1 cellular context compared by ENCODE assay signal in the genomic region with DNA sequence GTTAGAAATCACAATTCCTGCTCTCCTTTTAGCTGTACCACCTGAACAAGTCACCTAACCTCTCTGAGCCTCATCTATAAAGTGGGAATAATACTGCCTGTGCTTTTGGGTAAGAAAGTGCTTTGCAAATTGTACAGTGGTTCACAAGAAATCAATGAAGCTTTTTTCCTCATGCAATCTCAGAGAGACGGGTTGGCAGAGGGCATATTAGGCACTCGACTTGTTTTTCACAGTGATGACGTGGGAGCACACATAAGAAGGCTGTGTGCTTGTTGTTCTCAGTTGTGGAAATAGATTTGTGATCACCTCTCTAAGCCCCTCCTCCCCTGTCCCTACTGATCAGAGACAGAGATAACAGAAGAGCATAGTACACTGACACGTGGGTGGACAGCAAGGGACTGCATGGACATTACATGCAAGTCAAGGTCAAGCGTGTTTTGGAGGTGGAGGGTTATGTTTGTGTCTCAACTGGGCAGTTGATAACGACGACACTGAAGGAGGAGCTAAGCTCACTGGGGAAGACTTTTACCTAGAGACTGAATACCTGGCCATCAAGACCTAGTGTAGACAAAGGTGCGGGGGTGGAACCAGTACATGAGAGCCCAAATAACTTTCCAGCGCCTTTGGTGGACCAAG.
TF ChIP-seq lines count a peak whose summit lies in the region.

No MANE protein-coding gene starts in this region.

TF ChIP-seq in HepG2, 621 proteins besides CTCF, POLR2A, EP300 and RAD21 (continued from another document and continues in another):
- TF ChIP-seq SNAPC4 (CRISPR knock-in tag; IDR thresholded peaks at IDR 0.05) (no peak), ZNF773 (CRISPR knock-in tag; IDR thresholded peaks at IDR 0.05; ENCODE audit: borderline replicate concordance) (no peak), ZNF556 (CRISPR knock-in tag; IDR thresholded peaks at IDR 0.05; ENCODE audit: borderline replicate concordance) (0 out of 2 replicates have a peak, but pooled peaks have one; percentile 32), JARID2 (CRISPR knock-in tag; IDR thresholded peaks at IDR 0.05; ENCODE audit: insufficient replicate concordance) (no peak), ZFP36L1 (CRISPR knock-in tag; IDR thresholded peaks at IDR 0.05) (peak; percentile 87; the same call in 1 of the 2 replicates), MXD4 (CRISPR knock-in tag; IDR thresholded peaks at IDR 0.05) (peak; percentile 72; the same call in 1 of the 2 replicates), ZNF788 (CRISPR knock-in tag; IDR thresholded peaks at IDR 0.05; ENCODE audit: borderline replicate concordance) (peak; percentile 97), ATAD3A (CRISPR knock-in tag; IDR thresholded peaks at IDR 0.05) (no peak), SCMH1 (CRISPR knock-in tag; IDR thresholded peaks at IDR 0.05; ENCODE audit: borderline replicate concordance) (no peak), ELF4 (CRISPR knock-in tag; IDR thresholded peaks at IDR 0.05; ENCODE audit: borderline replicate concordance) (no peak), PHF20 (CRISPR knock-in tag; IDR thresholded peaks at IDR 0.05) (no peak), SP2 (CRISPR knock-in tag; IDR thresholded peaks at IDR 0.05) (no peak), MED8 (CRISPR knock-in tag; IDR thresholded peaks at IDR 0.05; ENCODE audit: insufficient replicate concordance) (no peak), ARNT (IDR thresholded peaks at IDR 0.05) (no peak), CC2D1A (CRISPR knock-in tag; IDR thresholded peaks at IDR 0.05) (no peak), PHB2 (IDR thresholded peaks at IDR 0.05; ENCODE audit: partially characterized antibody) (no peak), ZBTB38 (CRISPR knock-in tag; IDR thresholded peaks at IDR 0.05) (peak; percentile 55; the same call in 1 of the 2 replicates), RELA (CRISPR knock-in tag; IDR thresholded peaks at IDR 0.05) (peak; percentile 26; the same call in 1 of the 2 replicates), ZNF296 (CRISPR knock-in tag; conservative IDR thresholded peaks at IDR 0.05) (peak; percentile 98), ARHGAP35 (CRISPR knock-in tag; IDR thresholded peaks at IDR 0.05; ENCODE audit: borderline replicate concordance) (no peak), POLR2AphosphoS2 (IDR thresholded peaks at IDR 0.05; ENCODE audit: low read depth, low read length) (no peak), TRIM24 (CRISPR knock-in tag; IDR thresholded peaks at IDR 0.05) (0 out of 2 replicates have a peak, but pooled peaks have one; percentile 7), ZNF577 (CRISPR knock-in tag; IDR thresholded peaks at IDR 0.05; ENCODE audit: borderline replicate concordance, low read depth) (no peak), U2AF2 (IDR thresholded peaks at IDR 0.05; ENCODE audit: low read depth, low read length) (no peak), HDAC1 (CRISPR knock-in tag; IDR thresholded peaks at IDR 0.05) (peak; percentile 84), ARNTL (CRISPR knock-in tag; IDR thresholded peaks at IDR 0.05) (peak; percentile 92; the same call in 1 of the 2 replicates), KLF11 (CRISPR knock-in tag; IDR thresholded peaks at IDR 0.05) (no peak), ZNF776 (CRISPR knock-in tag; IDR thresholded peaks at IDR 0.05) (no peak), PBX3 (CRISPR knock-in tag; IDR thresholded peaks at IDR 0.05; ENCODE audit: borderline replicate concordance) (no peak), MIER3 (CRISPR knock-in tag; IDR thresholded peaks at IDR 0.05; ENCODE audit: borderline replicate concordance) (peak; percentile 98), ZNF703 (CRISPR knock-in tag; IDR thresholded peaks at IDR 0.05; ENCODE audit: borderline replicate concordance) (no peak), ZSCAN30 (CRISPR knock-in tag; IDR thresholded peaks at IDR 0.05) (no peak), XBP1 (CRISPR knock-in tag; IDR thresholded peaks at IDR 0.05) (peak; percentile 92; the same call in 1 of the 2 replicates), CCAR2 (optimal IDR thresholded peaks at IDR 0.05; ENCODE audit: low read depth, low read length) (no peak), LCORL (IDR thresholded peaks at IDR 0.05) (no peak), LCORL (CRISPR knock-in tag; IDR thresholded peaks at IDR 0.05) (peak; percentile 93), ZNF251 (CRISPR knock-in tag; IDR thresholded peaks at IDR 0.05) (no peak), FOXK1 (CRISPR knock-in tag; IDR thresholded peaks at IDR 0.05; ENCODE audit: borderline replicate concordance, low read depth) (peak; percentile 99), SMAD3 (CRISPR knock-in tag; IDR thresholded peaks at IDR 0.05) (peak; percentile 98; the same call in 1 of the 2 replicates), REXO4 (CRISPR knock-in tag; IDR thresholded peaks at IDR 0.05; ENCODE audit: borderline replicate concordance) (no peak), MAZ (IDR thresholded peaks at IDR 0.05; ENCODE audit: borderline replicate concordance, low read depth, low read length) (no peak), MAZ (CRISPR knock-in tag; IDR thresholded peaks at IDR 0.05; ENCODE audit: low read depth) (peak; percentile 94), ZC3H4 (CRISPR knock-in tag; IDR thresholded peaks at IDR 0.05; ENCODE audit: borderline replicate concordance) (no peak), RORA (CRISPR knock-in tag; IDR thresholded peaks at IDR 0.05) (no peak), ZNF367 (CRISPR knock-in tag; IDR thresholded peaks at IDR 0.05; ENCODE audit: borderline replicate concordance) (no peak), ARID2 (CRISPR knock-in tag; IDR thresholded peaks at IDR 0.05; ENCODE audit: borderline replicate concordance) (no peak)
- TF ChIP-seq, protein P1, sequence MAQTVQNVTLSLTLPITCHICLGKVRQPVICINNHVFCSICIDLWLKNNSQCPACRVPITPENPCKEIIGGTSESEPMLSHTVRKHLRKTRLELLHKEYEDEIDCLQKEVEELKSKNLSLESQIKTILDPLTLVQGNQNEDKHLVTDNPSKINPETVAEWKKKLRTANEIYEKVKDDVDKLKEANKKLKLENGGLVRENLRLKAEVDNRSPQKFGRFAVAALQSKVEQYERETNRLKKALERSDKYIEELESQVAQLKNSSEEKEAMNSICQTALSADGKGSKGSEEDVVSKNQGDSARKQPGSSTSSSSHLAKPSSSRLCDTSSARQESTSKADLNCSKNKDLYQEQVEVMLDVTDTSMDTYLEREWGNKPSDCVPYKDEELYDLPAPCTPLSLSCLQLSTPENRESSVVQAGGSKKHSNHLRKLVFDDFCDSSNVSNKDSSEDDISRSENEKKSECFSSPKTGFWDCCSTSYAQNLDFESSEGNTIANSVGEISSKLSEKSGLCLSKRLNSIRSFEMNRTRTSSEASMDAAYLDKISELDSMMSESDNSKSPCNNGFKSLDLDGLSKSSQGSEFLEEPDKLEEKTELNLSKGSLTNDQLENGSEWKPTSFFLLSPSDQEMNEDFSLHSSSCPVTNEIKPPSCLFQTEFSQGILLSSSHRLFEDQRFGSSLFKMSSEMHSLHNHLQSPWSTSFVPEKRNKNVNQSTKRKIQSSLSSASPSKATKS (CRISPR knock-in tag; IDR thresholded peaks at IDR 0.05), result no peak
- TF ChIP-seq, protein P2, sequence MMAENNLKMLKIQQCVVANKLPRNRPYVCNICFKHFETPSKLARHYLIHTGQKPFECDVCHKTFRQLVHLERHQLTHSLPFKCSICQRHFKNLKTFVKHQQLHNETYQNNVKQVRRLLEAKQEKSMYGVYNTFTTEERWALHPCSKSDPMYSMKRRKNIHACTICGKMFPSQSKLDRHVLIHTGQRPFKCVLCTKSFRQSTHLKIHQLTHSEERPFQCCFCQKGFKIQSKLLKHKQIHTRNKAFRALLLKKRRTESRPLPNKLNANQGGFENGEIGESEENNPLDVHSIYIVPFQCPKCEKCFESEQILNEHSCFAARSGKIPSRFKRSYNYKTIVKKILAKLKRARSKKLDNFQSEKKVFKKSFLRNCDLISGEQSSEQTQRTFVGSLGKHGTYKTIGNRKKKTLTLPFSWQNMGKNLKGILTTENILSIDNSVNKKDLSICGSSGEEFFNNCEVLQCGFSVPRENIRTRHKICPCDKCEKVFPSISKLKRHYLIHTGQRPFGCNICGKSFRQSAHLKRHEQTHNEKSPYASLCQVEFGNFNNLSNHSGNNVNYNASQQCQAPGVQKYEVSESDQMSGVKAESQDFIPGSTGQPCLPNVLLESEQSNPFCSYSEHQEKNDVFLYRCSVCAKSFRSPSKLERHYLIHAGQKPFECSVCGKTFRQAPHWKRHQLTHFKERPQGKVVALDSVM (CRISPR knock-in tag; IDR thresholded peaks at IDR 0.05), result no peak
- TF ChIP-seq, protein P3, sequence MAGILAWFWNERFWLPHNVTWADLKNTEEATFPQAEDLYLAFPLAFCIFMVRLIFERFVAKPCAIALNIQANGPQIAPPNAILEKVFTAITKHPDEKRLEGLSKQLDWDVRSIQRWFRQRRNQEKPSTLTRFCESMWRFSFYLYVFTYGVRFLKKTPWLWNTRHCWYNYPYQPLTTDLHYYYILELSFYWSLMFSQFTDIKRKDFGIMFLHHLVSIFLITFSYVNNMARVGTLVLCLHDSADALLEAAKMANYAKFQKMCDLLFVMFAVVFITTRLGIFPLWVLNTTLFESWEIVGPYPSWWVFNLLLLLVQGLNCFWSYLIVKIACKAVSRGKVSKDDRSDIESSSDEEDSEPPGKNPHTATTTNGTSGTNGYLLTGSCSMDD (CRISPR knock-in tag; IDR thresholded peaks at IDR 0.05), result no peak
- TF ChIP-seq, protein P4, sequence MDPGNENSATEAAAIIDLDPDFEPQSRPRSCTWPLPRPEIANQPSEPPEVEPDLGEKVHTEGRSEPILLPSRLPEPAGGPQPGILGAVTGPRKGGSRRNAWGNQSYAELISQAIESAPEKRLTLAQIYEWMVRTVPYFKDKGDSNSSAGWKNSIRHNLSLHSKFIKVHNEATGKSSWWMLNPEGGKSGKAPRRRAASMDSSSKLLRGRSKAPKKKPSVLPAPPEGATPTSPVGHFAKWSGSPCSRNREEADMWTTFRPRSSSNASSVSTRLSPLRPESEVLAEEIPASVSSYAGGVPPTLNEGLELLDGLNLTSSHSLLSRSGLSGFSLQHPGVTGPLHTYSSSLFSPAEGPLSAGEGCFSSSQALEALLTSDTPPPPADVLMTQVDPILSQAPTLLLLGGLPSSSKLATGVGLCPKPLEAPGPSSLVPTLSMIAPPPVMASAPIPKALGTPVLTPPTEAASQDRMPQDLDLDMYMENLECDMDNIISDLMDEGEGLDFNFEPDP (CRISPR knock-in tag; conservative IDR thresholded peaks at IDR 0.05), result no peak
- TF ChIP-seq, protein P5, sequence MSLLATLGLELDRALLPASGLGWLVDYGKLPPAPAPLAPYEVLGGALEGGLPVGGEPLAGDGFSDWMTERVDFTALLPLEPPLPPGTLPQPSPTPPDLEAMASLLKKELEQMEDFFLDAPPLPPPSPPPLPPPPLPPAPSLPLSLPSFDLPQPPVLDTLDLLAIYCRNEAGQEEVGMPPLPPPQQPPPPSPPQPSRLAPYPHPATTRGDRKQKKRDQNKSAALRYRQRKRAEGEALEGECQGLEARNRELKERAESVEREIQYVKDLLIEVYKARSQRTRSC (CRISPR knock-in tag; IDR thresholded peaks at IDR 0.05; ENCODE audit: low read depth), result no peak; the same call in 1 of the 2 replicates
- TF ChIP-seq, protein P6, sequence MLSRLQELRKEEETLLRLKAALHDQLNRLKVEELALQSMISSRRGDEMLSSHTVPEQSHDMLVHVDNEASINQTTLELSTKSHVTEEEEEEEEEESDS (CRISPR knock-in tag; IDR thresholded peaks at IDR 0.05; ENCODE audit: borderline replicate concordance), result no peak; the same call in 1 of the 2 replicates
- TF ChIP-seq, protein P7, sequence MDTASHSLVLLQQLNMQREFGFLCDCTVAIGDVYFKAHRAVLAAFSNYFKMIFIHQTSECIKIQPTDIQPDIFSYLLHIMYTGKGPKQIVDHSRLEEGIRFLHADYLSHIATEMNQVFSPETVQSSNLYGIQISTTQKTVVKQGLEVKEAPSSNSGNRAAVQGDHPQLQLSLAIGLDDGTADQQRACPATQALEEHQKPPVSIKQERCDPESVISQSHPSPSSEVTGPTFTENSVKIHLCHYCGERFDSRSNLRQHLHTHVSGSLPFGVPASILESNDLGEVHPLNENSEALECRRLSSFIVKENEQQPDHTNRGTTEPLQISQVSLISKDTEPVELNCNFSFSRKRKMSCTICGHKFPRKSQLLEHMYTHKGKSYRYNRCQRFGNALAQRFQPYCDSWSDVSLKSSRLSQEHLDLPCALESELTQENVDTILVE (CRISPR knock-in tag; IDR thresholded peaks at IDR 0.05), result peak; percentile 93
